Comparison of ENCODE assay signal across 12 cellular contexts in the genomic region with DNA sequence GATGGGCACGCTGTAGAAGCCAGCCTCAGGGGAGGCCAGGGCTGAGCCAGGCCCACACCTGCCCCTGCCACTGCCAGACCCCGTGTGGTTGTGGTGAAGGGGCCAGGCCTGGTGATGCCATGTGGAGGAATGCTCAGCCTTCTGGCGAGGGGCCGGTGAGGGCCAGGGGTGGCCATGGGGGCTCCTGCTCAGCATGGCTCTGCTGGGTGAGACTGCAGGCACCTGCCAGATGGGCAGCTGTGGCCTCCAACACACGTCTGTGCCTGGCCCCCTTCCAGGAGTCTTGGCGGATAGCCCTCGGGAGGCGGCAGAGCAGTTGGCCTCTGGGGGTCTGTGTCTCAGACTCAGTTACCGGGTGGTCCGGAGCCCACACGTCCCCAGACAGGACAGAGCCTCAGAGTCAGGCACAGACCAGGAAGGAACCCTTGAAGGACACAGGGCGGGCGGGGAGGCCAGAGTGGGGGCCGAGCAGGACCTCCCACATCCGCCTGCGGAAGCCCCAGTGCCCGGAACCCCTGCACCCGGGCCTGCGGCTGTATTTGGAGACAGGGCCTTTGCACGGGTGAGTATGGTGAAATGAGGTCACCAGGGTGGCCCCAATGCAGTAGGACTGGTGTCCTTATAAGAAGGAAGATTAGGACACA. TPM values are rescaled to one million over a fixed set of nuclear protein-coding genes. Genes with fewer than 3 reads are reported as not detected.
DNase-seq lines count a peak whose midpoint lies in the region; ATAC-seq and TF ChIP-seq lines count a peak whose summit lies in the region.
"Had no signal": no experiment of that assay in that cellular context is flagged by ENCODE, and none has a peak within 500 bp of the region (broad histone marks: within the 10 kb centered on the region; RNA-seq: fewer than 3 reads in every experiment).

No MANE protein-coding gene starts in this region.

- H3K27ac Mint-ChIP-seq in activated naive CD8-positive, alpha-beta T cell treated with anti-CD3 and anti-CD28 coated beads, Interleukin-2, amount 50 U/mL, for 24 hours: no peak overlapping the region
- H3K27ac Mint-ChIP-seq: activated T-cell treated with anti-CD3 and anti-CD28 coated beads, Interleukin-2, amount 50 U/mL, for 24 hours had no signal

- no peaks in the 10 kb centered on the region for H3K27me3 Mint-ChIP-seq in activated naive CD8-positive, alpha-beta T cell treated with anti-CD3 and anti-CD28 coated beads, Interleukin-2, amount 50 U/mL, for 24 hours
- H3K27me3 Mint-ChIP-seq: activated T-cell treated with anti-CD3 and anti-CD28 coated beads, Interleukin-2, amount 50 U/mL, for 24 hours had no signal

- no peak for TF ChIP-seq CTCF in right lobe of liver (IDR thresholded peaks at IDR 0.05)
- TF ChIP-seq CTCF in thyroid gland (IDR thresholded peaks at IDR 0.05): no peak

- TF ChIP-seq POLR2A in right lobe of liver (IDR thresholded peaks at IDR 0.05) (no peak), thyroid gland (IDR thresholded peaks at IDR 0.05) (no peak)

- no peaks in the 10 kb centered on the region for H3K36me3 ChIP-seq in right lobe of liver
- peaks cover 0 to 17% (median 14%) of the 10 kb centered on the region in 5 donors for H3K36me3 ChIP-seq in subcutaneous abdominal adipose tissue (ENCODE audit: control insufficient read depth in 5 of 5, insufficient read depth in 5 of 5, low read length in 5 of 5)
- peaks cover 0 to 9% of the 10 kb centered on the region in 2 donors for H3K36me3 ChIP-seq in thyroid gland

- H3K9me3 Mint-ChIP-seq in activated naive CD8-positive, alpha-beta T cell treated with anti-CD3 and anti-CD28 coated beads, Interleukin-2, amount 50 U/mL, for 24 hours: no peaks in the 10 kb centered on the region
- H3K9me3 Mint-ChIP-seq: activated T-cell treated with anti-CD3 and anti-CD28 coated beads, Interleukin-2, amount 50 U/mL, for 24 hours; dendritic cell treated with granulocyte-macrophage colony-stimulating factor and Interleukin-4, amounts not matched to agents 40 ng/mL and 50 ng/mL, for 4 days had no signal

- peak overlapping the region in 2 of 5 donors; percentile 46 to 47 for H3K9ac ChIP-seq in subcutaneous abdominal adipose tissue (ENCODE audit: low read length in 5 of 5)

- H3K4me3 ChIP-seq in right lobe of liver (no peak overlapping the region), subcutaneous abdominal adipose tissue (ENCODE audit: low read depth in 1 of 5, low read length in 5 of 5) (peak overlapping the region in 4 of 5 donors; percentile 17 to 48 (median 36)), thyroid gland (replicated peaks in 1 of 3) (no peak overlapping the region)

- 0% methylated on average over 1 of the region's 20 CpGs for WGBS in right lobe of liver (ENCODE audit: insufficient coverage, low coverage, low lambda C conversion rate, missing lambda C conversion rate)
- WGBS in thyroid gland, 2 donors: 74 to 79% methylated on average over 9 to 11 of the region's 20 CpGs

- H3K36me3 Mint-ChIP-seq in activated naive CD8-positive, alpha-beta T cell treated with anti-CD3 and anti-CD28 coated beads, Interleukin-2, amount 50 U/mL, for 24 hours (ENCODE audit: low read depth): peaks cover 8% of the 10 kb centered on the region

- H3K4me1 Mint-ChIP-seq in activated naive CD8-positive, alpha-beta T cell treated with anti-CD3 and anti-CD28 coated beads, Interleukin-2, amount 50 U/mL, for 24 hours: peaks cover 5% of the 10 kb centered on the region

- ATAC-seq in activated naive CD8-positive, alpha-beta T cell treated with anti-CD3 and anti-CD28 coated beads, Interleukin-2, amount 50 U/mL, for 24 hours: peak; percentile 12
- peak; percentile 54 to 71 (median 66) for ATAC-seq in right lobe of liver

- intact Hi-C loops in right lobe of liver (cut with DNase I) (no loop called here), thyroid gland (cut with DNase I) (no loop called here)

- H3K27ac ChIP-seq in right lobe of liver: no peak overlapping the region
- peak overlapping the region; percentile 41 for H3K27ac ChIP-seq in subcutaneous abdominal adipose tissue (ENCODE audit: low read depth, low read length)
- no peak overlapping the region for H3K27ac ChIP-seq in thyroid gland

- H3K9me3 ChIP-seq in right lobe of liver: no peaks in the 10 kb centered on the region
- H3K9me3 ChIP-seq in subcutaneous abdominal adipose tissue (ENCODE audit: control insufficient read depth in 5 of 5, low read length in 5 of 5): no peaks in the 10 kb centered on the region
- H3K9me3 ChIP-seq in thyroid gland: no peaks in the 10 kb centered on the region

- DNase-seq in NCI-H524 (lab: John Stamatoyannopoulos, UW) (peak; percentile 63 to 81), NCI-H524 treated with DMSO at 0.1 percent for 48 hours (lab: John Stamatoyannopoulos, UW) (no peak), right lobe of liver (peak in 1 of 3 donors; percentile 55), thyroid gland (no peak), cortex of kidney (lab: John Stamatoyannopoulos, UW) (no peak), NCI-H2107 treated with DMSO at 0.1 percent for 48 hours (lab: John Stamatoyannopoulos, UW; ENCODE audit: unreplicated experiment) (no peak)
- DNase-seq in activated naive CD8-positive, alpha-beta T cell treated with anti-CD3 and anti-CD28 coated beads, Interleukin-2, amount 50 U/mL, for 24 hours: no peak
- DNase-seq: activated T-cell treated with anti-CD3 and anti-CD28 coated beads, Interleukin-2, amount 50 U/mL, for 24 hours; KG1; NCI-H748 treated with DMSO at 0.1 percent for 48 hours had no signal

- H3K4me1 ChIP-seq in right lobe of liver: no peaks in the 10 kb centered on the region
- H3K4me1 ChIP-seq in subcutaneous abdominal adipose tissue (ENCODE audit: control insufficient read depth in 5 of 5, insufficient read depth in 5 of 5, low read length in 5 of 5): peaks cover 10 to 30% (median 26%) of the 10 kb centered on the region in 5 donors
- H3K4me1 ChIP-seq in thyroid gland: peaks cover 0 to 21% of the 10 kb centered on the region in 2 donors

- H3K27me3 ChIP-seq in right lobe of liver: no peaks in the 10 kb centered on the region
- peaks cover 16 to 27% (median 24%) of the 10 kb centered on the region in 5 donors for H3K27me3 ChIP-seq in subcutaneous abdominal adipose tissue (ENCODE audit: control insufficient read depth in 5 of 5, insufficient read depth in 4 of 5, low read length in 5 of 5)
- no peaks in the 10 kb centered on the region for H3K27me3 ChIP-seq in thyroid gland

- H3K4me3 Mint-ChIP-seq in activated naive CD8-positive, alpha-beta T cell treated with anti-CD3 and anti-CD28 coated beads, Interleukin-2, amount 50 U/mL, for 24 hours: no peak overlapping the region
- H3K4me3 Mint-ChIP-seq: activated T-cell treated with anti-CD3 and anti-CD28 coated beads, Interleukin-2, amount 50 U/mL, for 24 hours; dendritic cell treated with granulocyte-macrophage colony-stimulating factor and Interleukin-4, amounts not matched to agents 40 ng/mL and 50 ng/mL, for 4 days had no signal

RNA-seq across cellular contexts. Expression of gene CHMP6, which starts 22.5 kb away (rescaled TPM):
- total RNA-seq in right lobe of liver (10 to 100 TPM; 13.4 to 27.8 (median 15.6) TPM), thyroid gland (10 to 100 TPM; 19.5 to 37.8 (median 27.8) TPM)

Comparison
In these comparisons a context has a peak if more than half of its experiments do, and no peak if none do; other contexts are left out.
1. DNase-seq: peak in NCI-H524 (2 of 2); none in NCI-H524 treated with DMSO at 0.1 percent for 48 hours (single experiment), activated naive CD8-positive, alpha-beta T cell treated with anti-CD3 and anti-CD28 coated beads, Interleukin-2, amount 50 U/mL, for 24 hours (single experiment), thyroid gland (0 of 2), cortex of kidney (single experiment) and NCI-H2107 treated with DMSO at 0.1 percent for 48 hours (single experiment).
2. H3K4me3 ChIP-seq: peak in subcutaneous abdominal adipose tissue (4 of 5); none in right lobe of liver (0 of 3) and thyroid gland (0 of 3).